ENCODE assay signal across 1 cellular context in the genomic region with DNA sequence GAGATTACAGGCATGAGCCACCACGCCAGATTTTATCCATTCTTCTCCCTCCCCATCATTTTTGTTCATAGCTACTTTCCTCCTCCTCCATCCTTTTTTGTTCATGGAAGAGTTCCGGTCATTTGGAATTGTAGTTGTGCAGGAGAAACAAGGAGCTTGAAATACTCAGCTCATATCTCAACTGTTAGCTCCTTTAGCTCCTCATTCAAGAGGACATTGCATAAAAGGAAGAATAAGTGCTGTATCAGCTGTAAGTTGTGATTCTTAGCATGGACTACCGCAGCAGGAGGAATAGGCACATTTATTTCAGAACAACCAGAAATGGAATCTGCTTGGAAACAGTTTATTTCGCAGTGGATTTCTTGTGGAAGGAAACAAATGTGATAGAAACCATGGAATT.
TF ChIP-seq lines count a peak whose summit lies in the region.

No MANE protein-coding gene starts in this region.

TF ChIP-seq in K562, 482 proteins besides CTCF, POLR2A, EP300 and RAD21 (continued from another document):
- TF ChIP-seq, protein P1, sequence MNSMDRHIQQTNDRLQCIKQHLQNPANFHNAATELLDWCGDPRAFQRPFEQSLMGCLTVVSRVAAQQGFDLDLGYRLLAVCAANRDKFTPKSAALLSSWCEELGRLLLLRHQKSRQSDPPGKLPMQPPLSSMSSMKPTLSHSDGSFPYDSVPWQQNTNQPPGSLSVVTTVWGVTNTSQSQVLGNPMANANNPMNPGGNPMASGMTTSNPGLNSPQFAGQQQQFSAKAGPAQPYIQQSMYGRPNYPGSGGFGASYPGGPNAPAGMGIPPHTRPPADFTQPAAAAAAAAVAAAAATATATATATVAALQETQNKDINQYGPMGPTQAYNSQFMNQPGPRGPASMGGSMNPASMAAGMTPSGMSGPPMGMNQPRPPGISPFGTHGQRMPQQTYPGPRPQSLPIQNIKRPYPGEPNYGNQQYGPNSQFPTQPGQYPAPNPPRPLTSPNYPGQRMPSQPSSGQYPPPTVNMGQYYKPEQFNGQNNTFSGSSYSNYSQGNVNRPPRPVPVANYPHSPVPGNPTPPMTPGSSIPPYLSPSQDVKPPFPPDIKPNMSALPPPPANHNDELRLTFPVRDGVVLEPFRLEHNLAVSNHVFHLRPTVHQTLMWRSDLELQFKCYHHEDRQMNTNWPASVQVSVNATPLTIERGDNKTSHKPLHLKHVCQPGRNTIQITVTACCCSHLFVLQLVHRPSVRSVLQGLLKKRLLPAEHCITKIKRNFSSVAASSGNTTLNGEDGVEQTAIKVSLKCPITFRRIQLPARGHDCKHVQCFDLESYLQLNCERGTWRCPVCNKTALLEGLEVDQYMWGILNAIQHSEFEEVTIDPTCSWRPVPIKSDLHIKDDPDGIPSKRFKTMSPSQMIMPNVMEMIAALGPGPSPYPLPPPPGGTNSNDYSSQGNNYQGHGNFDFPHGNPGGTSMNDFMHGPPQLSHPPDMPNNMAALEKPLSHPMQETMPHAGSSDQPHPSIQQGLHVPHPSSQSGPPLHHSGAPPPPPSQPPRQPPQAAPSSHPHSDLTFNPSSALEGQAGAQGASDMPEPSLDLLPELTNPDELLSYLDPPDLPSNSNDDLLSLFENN (IDR thresholded peaks at IDR 0.05; ENCODE audit: low read depth in 2 of 2, low read length in 2 of 2) = no peak
- TF ChIP-seq, protein P2, sequence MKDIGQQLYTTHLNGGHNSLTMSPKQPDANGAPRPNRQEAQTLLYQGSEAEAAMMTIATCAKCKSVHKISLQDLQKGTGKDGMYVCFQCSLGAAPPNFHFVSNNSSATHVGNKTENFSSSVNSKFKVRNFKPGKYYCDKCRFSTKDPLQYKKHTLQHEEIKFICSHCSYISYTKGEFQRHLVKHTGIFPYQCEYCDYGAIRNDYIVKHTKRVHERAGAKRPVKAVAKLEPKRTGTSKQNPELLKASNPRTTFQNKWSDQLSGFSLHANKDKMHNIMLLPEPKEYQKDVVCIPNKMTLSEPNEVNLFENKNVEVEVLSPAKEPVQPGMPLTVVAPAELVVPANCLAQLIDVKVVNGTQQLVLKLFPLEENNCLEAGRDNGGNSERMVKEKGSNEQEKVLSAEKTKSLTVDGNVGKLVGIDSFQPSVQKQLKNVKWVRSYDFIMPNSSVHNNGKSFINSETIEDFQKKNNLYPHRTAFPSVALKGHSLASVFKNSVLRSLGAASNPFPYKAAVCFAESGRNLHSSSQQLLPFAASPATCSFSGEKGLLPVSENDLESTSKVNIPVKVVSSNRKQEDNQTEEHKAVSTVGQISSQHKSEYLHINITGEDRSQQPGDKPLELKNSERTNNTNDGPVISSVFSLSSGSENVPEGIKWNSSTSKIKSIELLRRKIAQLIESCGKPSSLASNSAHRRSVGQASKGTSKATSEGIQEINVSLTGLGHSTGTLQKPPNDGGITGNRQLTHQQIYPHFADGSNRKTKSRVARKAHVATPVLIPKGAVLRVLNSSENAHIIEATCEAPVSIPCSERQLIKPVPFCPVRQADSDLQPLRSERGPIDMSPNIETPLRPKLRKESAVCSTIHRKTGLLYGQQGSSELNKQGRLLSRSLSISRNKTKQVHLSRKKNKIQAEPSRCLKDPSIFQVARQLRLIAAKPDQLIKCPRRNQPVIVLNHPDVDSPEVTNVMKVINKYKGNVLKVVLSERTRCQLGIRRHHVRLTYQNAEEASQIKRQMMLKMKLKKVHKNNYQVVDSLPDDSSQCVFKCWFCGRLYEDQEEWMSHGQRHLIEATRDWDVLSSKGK (CRISPR knock-in tag; IDR thresholded peaks at IDR 0.05) = no peak
- TF ChIP-seq ESRRA (IDR thresholded peaks at IDR 0.05; ENCODE audit: borderline replicate concordance, low read depth) (no peak), PHTF2 (CRISPR knock-in tag; IDR thresholded peaks at IDR 0.05) (no peak), CC2D1A (IDR thresholded peaks at IDR 0.05) (no peak)
- TF ChIP-seq, protein P3, sequence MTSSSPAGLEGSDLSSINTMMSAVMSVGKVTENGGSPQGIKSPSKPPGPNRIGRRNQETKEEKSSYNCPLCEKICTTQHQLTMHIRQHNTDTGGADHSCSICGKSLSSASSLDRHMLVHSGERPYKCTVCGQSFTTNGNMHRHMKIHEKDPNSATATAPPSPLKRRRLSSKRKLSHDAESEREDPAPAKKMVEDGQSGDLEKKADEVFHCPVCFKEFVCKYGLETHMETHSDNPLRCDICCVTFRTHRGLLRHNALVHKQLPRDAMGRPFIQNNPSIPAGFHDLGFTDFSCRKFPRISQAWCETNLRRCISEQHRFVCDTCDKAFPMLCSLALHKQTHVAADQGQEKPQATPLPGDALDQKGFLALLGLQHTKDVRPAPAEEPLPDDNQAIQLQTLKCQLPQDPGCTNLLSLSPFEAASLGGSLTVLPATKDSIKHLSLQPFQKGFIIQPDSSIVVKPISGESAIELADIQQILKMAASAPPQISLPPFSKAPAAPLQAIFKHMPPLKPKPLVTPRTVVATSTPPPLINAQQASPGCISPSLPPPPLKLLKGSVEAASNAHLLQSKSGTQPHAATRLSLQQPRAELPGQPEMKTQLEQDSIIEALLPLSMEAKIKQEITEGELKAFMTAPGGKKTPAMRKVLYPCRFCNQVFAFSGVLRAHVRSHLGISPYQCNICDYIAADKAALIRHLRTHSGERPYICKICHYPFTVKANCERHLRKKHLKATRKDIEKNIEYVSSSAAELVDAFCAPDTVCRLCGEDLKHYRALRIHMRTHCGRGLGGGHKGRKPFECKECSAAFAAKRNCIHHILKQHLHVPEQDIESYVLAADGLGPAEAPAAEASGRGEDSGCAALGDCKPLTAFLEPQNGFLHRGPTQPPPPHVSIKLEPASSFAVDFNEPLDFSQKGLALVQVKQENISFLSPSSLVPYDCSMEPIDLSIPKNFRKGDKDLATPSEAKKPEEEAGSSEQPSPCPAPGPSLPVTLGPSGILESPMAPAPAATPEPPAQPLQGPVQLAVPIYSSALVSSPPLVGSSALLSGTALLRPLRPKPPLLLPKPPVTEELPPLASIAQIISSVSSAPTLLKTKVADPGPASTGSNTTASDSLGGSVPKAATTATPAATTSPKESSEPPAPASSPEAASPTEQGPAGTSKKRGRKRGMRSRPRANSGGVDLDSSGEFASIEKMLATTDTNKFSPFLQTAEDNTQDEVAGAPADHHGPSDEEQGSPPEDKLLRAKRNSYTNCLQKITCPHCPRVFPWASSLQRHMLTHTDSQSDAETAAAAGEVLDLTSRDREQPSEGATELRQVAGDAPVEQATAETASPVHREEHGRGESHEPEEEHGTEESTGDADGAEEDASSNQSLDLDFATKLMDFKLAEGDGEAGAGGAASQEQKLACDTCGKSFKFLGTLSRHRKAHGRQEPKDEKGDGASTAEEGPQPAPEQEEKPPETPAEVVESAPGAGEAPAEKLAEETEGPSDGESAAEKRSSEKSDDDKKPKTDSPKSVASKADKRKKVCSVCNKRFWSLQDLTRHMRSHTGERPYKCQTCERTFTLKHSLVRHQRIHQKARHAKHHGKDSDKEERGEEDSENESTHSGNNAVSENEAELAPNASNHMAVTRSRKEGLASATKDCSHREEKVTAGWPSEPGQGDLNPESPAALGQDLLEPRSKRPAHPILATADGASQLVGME (CRISPR knock-in tag; IDR thresholded peaks at IDR 0.05) = no peak
- TF ChIP-seq, protein P4, sequence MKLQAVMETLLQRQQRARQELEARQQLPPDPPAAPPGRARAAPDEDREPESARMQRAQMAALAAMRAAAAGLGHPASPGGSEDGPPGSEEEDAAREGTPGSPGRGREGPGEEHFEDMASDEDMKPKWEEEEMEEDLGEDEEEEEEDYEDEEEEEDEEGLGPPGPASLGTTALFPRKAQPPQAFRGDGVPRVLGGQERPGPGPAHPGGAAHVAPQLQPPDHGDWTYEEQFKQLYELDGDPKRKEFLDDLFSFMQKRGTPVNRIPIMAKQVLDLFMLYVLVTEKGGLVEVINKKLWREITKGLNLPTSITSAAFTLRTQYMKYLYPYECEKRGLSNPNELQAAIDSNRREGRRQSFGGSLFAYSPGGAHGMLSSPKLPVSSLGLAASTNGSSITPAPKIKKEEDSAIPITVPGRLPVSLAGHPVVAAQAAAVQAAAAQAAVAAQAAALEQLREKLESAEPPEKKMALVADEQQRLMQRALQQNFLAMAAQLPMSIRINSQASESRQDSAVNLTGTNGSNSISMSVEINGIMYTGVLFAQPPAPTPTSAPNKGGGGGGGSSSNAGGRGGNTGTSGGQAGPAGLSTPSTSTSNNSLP (IDR thresholded peaks at IDR 0.05; ENCODE audit: borderline replicate concordance, low read depth, low read length) = no peak
